In the genomic region with DNA sequence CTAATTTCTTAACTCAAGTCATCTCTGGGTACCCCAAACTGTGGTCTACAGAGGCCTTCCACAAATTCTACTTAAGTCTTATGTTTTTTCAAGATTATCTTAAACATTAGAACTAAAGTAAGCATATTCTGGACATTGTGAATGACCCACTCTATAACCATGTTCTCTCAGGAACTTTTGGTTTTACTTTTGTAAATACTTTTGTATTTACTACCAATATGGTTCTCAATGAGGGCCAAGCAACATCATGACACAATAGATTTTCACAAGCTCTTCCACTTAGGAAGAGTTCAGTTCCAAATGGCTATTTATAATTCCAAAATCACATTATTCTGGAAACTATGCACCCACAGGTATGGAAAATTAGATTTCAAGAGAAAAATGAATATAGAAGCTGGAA, we compare ENCODE assay signal across 24 cellular contexts.
"Had no signal": no experiment of that assay in that cellular context is flagged by ENCODE, and none has a peak within 500 bp of the region (broad histone marks: within the 10 kb centered on the region; RNA-seq: fewer than 3 reads in every experiment).

No MANE protein-coding gene starts in this region.

- H3K9me3 ChIP-seq: adrenal gland, breast epithelium, mucosa of descending colon, ovary, right lobe of liver, testis, upper lobe of left lung had no signal

- H3K4me1 Mint-ChIP-seq: stimulated activated memory B cell treated with anti-CD40 and anti-IgM and Interleukin-4, amounts not matched to agents 10 μg/mL and 1 μg/mL and 100 μg/mL, for 72 hours had no signal

- H3K27me3 ChIP-seq: adrenal gland, breast epithelium, foreskin keratinocyte, ovary, right lobe of liver, testis, upper lobe of left lung had no signal

- H3K4me3 ChIP-seq: adrenal gland, breast epithelium, coronary artery, mucosa of descending colon, ovary, right lobe of liver, testis, upper lobe of left lung had no signal

- H3K9me3 Mint-ChIP-seq: neural crest cell had no signal

- DNase-seq: activated CD4-positive, alpha-beta T cell treated with anti-CD3 and anti-CD28 coated beads for 1 hour; activated gamma-delta T cell; activated T-cell treated with anti-CD3 and anti-CD28 coated beads, Interleukin-2, amount 50 U/mL, for 72 hours; adrenal gland; erythroblast; glutamatergic neuron; hippocampal formation; left cardiac atrium; mesenchymal stem cell; mucosa of descending colon; naive B cell; ovary; right lobe of liver; small intestine; stimulated activated CD4-positive, alpha-beta T cell treated with anti-CD3 and anti-CD28 coated beads, Interleukin-4, amount 100 ng/mL, for 24 hours; testis; upper lobe of left lung had no signal

- H3K36me3 ChIP-seq: breast epithelium, ovary, right lobe of liver, upper lobe of left lung had no signal

- H3K27ac ChIP-seq: adrenal gland, breast epithelium, coronary artery, foreskin keratinocyte, ovary, right lobe of liver, testis, upper lobe of left lung, VCaP had no signal

- H3K4me3 Mint-ChIP-seq: activated T-cell treated with anti-CD3 and anti-CD28 coated beads, Interleukin-2, amount 50 U/mL, for 72 hours; naive B cell; neural crest cell; stimulated activated memory B cell treated with anti-CD40 and anti-IgM and Interleukin-4, amounts not matched to agents 10 μg/mL and 1 μg/mL and 100 μg/mL, for 72 hours had no signal

- H3K4me1 ChIP-seq: adrenal gland, breast epithelium, right lobe of liver, testis, upper lobe of left lung had no signal

- H3K27ac Mint-ChIP-seq: activated naive CD4-positive, alpha-beta T cell treated with anti-CD3 and anti-CD28 coated beads, Interleukin-2, amount 50 U/mL, for 72 hours; activated T-cell treated with anti-CD3 and anti-CD28 coated beads, Interleukin-2, amount 50 U/mL, for 72 hours; naive B cell; stimulated activated memory B cell treated with anti-CD40 and anti-IgM and Interleukin-4, amounts not matched to agents 10 μg/mL and 1 μg/mL and 100 μg/mL, for 72 hours had no signal

- H3K27me3 Mint-ChIP-seq: naive B cell; stimulated activated memory B cell treated with anti-CD40 and anti-IgM and Interleukin-4, amounts not matched to agents 10 μg/mL and 1 μg/mL and 100 μg/mL, for 72 hours had no signal
